1 cellular context compared by ENCODE assay signal in genomic region chr1:9165396-9165795, GRCh38.
TF ChIP-seq lines count a peak whose summit lies in the region.

No MANE protein-coding gene starts in this region.

TF ChIP-seq in GM12878, 131 proteins besides CTCF, POLR2A, EP300 and RAD21 (continued from another document):
- no peak for TF ChIP-seq MAX (IDR thresholded peaks at IDR 0.05; ENCODE audit: low read depth, low read length)
- no peak for TF ChIP-seq POU2F2 (IDR thresholded peaks at IDR 0.05; ENCODE audit: borderline replicate concordance, low read depth, low read length)
- TF ChIP-seq SREBF2 (IDR thresholded peaks at IDR 0.05; ENCODE audit: low read length) = no peak
- no peak for TF ChIP-seq KDM1A (IDR thresholded peaks at IDR 0.05; ENCODE audit: borderline replicate concordance)
